In the genomic region with DNA sequence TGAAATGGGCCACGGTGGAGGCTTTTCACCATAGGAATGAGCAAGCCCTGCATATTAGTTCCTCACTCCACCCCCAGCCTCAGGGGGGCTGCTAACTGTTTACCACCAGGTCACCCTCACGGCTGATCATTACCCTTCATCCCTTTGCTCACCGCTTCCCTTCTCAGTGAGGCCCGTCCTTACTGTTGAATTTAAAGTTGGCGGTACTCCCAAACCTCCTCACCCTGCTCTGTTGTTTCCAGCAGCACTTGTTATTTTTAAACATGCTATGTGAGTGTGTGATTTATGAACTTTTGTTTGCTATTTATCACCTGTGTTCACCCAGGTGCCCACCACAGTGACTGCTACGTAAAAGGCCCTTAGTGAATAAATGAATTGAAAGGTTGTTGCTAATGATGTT, we compare ENCODE assay signal across 13 cellular contexts.
"Had no signal": no experiment of that assay in that cellular context is flagged by ENCODE, and none has a peak within 500 bp of the region (broad histone marks: within the 10 kb centered on the region; RNA-seq: fewer than 3 reads in every experiment).

No MANE protein-coding gene starts in this region.

- H3K4me1 ChIP-seq: parathyroid adenoma, tibial artery had no signal

- H3K27ac ChIP-seq: ascending aorta, parathyroid adenoma, tibial artery had no signal

- H3K9ac ChIP-seq: parathyroid adenoma had no signal

- DNase-seq: activated CD4-positive, alpha-beta T cell treated with anti-CD3 and anti-CD28 coated beads for 48 hours; activated CD8-positive, alpha-beta memory T cell treated with anti-CD3 and anti-CD28 coated beads, Interleukin-2, amount 50 U/mL, for 4 hours; activated CD8-positive, alpha-beta T cell treated with anti-CD3 and anti-CD28 coated beads, Interleukin-2, amount 10 ng/mL, durations not matched to agents 7 days and 5 days; activated effector memory CD4-positive, alpha-beta T cell treated with Interleukin-2 at 50 U/mL for 16 hours; activated T-cell treated with anti-CD3 and anti-CD28 coated beads, Interleukin-2, amount 50 U/mL, for 4 hours; cerebellar nuclear complex; effector CD4-positive, alpha-beta T cell; head of caudate nucleus; sigmoid colon; stimulated activated naive CD4-positive, alpha-beta T cell; tibial artery had no signal

- ATAC-seq: activated CD8-positive, alpha-beta T cell treated with anti-CD3 and anti-CD28 coated beads, Interleukin-2, amount 10 ng/mL, durations not matched to agents 7 days and 5 days; activated T-cell treated with anti-CD3 and anti-CD28 coated beads, Interleukin-2, amount 50 U/mL, for 4 hours had no signal

- H2AFZ ChIP-seq: parathyroid adenoma had no signal

- H3K79me2 ChIP-seq: parathyroid adenoma had no signal

- H3K27me3 ChIP-seq: ascending aorta, sigmoid colon, tibial artery had no signal

- H3K4me3 ChIP-seq: ascending aorta, sigmoid colon, tibial artery had no signal

- H3K9me3 ChIP-seq: ascending aorta, sigmoid colon, tibial artery had no signal

- H3K36me3 ChIP-seq: ascending aorta, sigmoid colon, tibial artery had no signal
